ENCODE assay signal across 8 cellular contexts in genomic region chr11:10298342-10298741, GRCh38. TPM values are rescaled to one million over a fixed set of nuclear protein-coding genes. Genes with fewer than 3 reads are reported as not detected.
DNase-seq lines count a peak whose midpoint lies in the region; ATAC-seq and TF ChIP-seq lines count a peak whose summit lies in the region.

No MANE protein-coding gene starts in this region.

- H3K9me3 ChIP-seq in left ventricle myocardium inferior (replicated peaks): no peaks in the 10 kb centered on the region

- peaks cover 23 to 29% of the 10 kb centered on the region in 2 donors for H3K4me1 Mint-ChIP-seq in effector memory CD8-positive, alpha-beta T cell (ENCODE audit: low read depth in 2 of 2)

- in situ Hi-C loops in Caki2 (cut with HindIII; ENCODE audit: low pct_unique_long_range_greater_than_20kb, low sequenced_read_pairs): no loop called here

- no peaks in the 10 kb centered on the region for H3K9me3 Mint-ChIP-seq in effector memory CD8-positive, alpha-beta T cell

- no peak overlapping the region for H3K4me3 Mint-ChIP-seq in effector memory CD8-positive, alpha-beta T cell

- H3K27ac Mint-ChIP-seq in effector memory CD8-positive, alpha-beta T cell: peak overlapping the region in 1 of 2 donors; percentile 15

- H3K27me3 Mint-ChIP-seq in effector memory CD8-positive, alpha-beta T cell: peaks cover 22 to 23% of the 10 kb centered on the region in 2 donors

- H3K27ac ChIP-seq in left ventricle myocardium inferior (replicated peaks): no peak overlapping the region

- H3K27me3 ChIP-seq in left ventricle myocardium inferior (ENCODE audit: low read depth): no peaks in the 10 kb centered on the region

- H3K36me3 Mint-ChIP-seq in effector memory CD8-positive, alpha-beta T cell (ENCODE audit: insufficient read depth): peaks cover 12% of the 10 kb centered on the region

- no peak overlapping the region for H3K4me3 ChIP-seq in left ventricle myocardium inferior

- intact Hi-C loops in left ventricle myocardium inferior (cut with micrococcal nuclease): no loop called here

- DNase-seq in Caki2 (ENCODE audit: low read depth) (peak; percentile 41), GM19240 (ENCODE audit: insufficient read length, low spot score) (peak; percentile 56), RKO (ENCODE audit: low spot score) (peak; percentile 85), left ventricle myocardium inferior (no peak), amygdala (lab: John Stamatoyannopoulos, UW) (no peak), NOMO-1 (lab: John Stamatoyannopoulos, UW; ENCODE audit: unreplicated experiment in 2 of 2) (no peak)
- peak in 2 of 3 experiments; percentile 48 to 59 for DNase-seq in effector memory CD8-positive, alpha-beta T cell

- no peaks in the 10 kb centered on the region for H3K36me3 ChIP-seq in left ventricle myocardium inferior

- peaks cover 34% of the 10 kb centered on the region for H3K4me1 ChIP-seq in left ventricle myocardium inferior

- ATAC-seq in HG03108 (IDR thresholded peaks at IDR 0.05; ENCODE audit: unreplicated experiment): peak; percentile 93
- peak; percentile 84 for ATAC-seq in effector memory CD8-positive, alpha-beta T cell (replicated peaks)

- TF ChIP-seq CTCF in left ventricle myocardium inferior (IDR thresholded peaks at IDR 0.05; ENCODE audit: borderline replicate concordance): no peak

RNA-seq across cellular contexts. Expression of gene SBF2, which starts 4.3 kb away (rescaled TPM):
- total RNA-seq in Caki2 (2014; rRNA removed; shearing (Covaris generic); ENCODE audit: low replicate concordance): 7.5 and 10.1 TPM in 2 replicates
- 17.8 TPM for total RNA-seq in left ventricle myocardium inferior

RNA-seq across cellular contexts. Expression of gene ADM, which starts 6.5 kb away (rescaled TPM):
- 95.5 and 101 TPM in 2 replicates for total RNA-seq in Caki2 (2014; rRNA removed; shearing (Covaris generic); ENCODE audit: low replicate concordance)
- 14.2 TPM for total RNA-seq in left ventricle myocardium inferior

Comparison
In these comparisons a context has a peak if more than half of its experiments do, and no peak if none do; other contexts are left out.
1. DNase-seq: peak in Caki2 (single experiment), GM19240 (single experiment), RKO (single experiment) and effector memory CD8-positive, alpha-beta T cell (2 of 3); none in left ventricle myocardium inferior (single experiment), amygdala (0 of 56) and NOMO-1 (0 of 2).